In genomic region chr7:37109016-37109415, GRCh38 we compare ENCODE assay signal across 26 cellular contexts.
DNase-seq lines count a peak whose midpoint lies in the region; ATAC-seq lines count a peak whose summit lies in the region.
"Had no signal": no experiment of that assay in that cellular context is flagged by ENCODE, and none has a peak within 500 bp of the region (broad histone marks: within the 10 kb centered on the region; RNA-seq: fewer than 3 reads in every experiment).

No MANE protein-coding gene starts in this region.

- no peak overlapping the region for H3K9ac ChIP-seq in Karpas-422 (ENCODE audit: low read length)

- intact Hi-C loops in head of caudate nucleus (cut with DNase I) = no loop called here

- no peaks in the 10 kb centered on the region for H3K27me3 Mint-ChIP-seq in activated naive CD8-positive, alpha-beta T cell treated with anti-CD3 and anti-CD28 coated beads, Interleukin-2, amount 50 U/mL, for 24 hours
- no peaks in the 10 kb centered on the region for H3K27me3 Mint-ChIP-seq in activated naive CD8-positive, alpha-beta T cell treated with anti-CD3 and anti-CD28 coated beads for 36 hours
- H3K27me3 Mint-ChIP-seq: naive thymus-derived CD8-positive, alpha-beta T cell; stimulated activated naive CD8-positive, alpha-beta T cell treated with anti-CD3 and anti-CD28 coated beads, Interleukin-15, amount 100 ng/mL, for 72 hours; T-cell; type B pancreatic cell had no signal

- no peak overlapping the region for H3K27ac ChIP-seq in Karpas-422 (ENCODE audit: low read length)
- H3K27ac ChIP-seq: A549, pancreas had no signal

- no peak for DNase-seq in activated naive CD8-positive, alpha-beta T cell treated with anti-CD3 and anti-CD28 coated beads, Interleukin-2, amount 50 U/mL, for 24 hours
- no peak for DNase-seq in activated naive CD8-positive, alpha-beta T cell treated with anti-CD3 and anti-CD28 coated beads for 36 hours
- DNase-seq in astrocyte of the hippocampus (ENCODE audit: low read depth, low spot score) (peak; percentile 88), head of caudate nucleus (peak in 24 of 42 donors; percentile 14 to 81 (median 44)), dedifferentiated amniotic fluid mesenchymal stem cell (ENCODE audit: extremely low spot score) (no peak), Karpas-422 (no peak), COLO829 (ENCODE audit: low spot score) (no peak)
- DNase-seq in activated naive CD4-positive, alpha-beta T cell treated with anti-CD3 and anti-CD28 coated beads, Interleukin-2, amount 50 U/mL, for 72 hours (ENCODE audit: low spot score in 2 of 2) = no peak
- DNase-seq: activated CD8-positive, alpha-beta memory T cell treated with anti-CD3 and anti-CD28 coated beads for 24 hours; activated naive CD4-positive, alpha-beta T cell treated with anti-CD3 and anti-CD28 coated beads, Interleukin-2, amount 50 U/mL, for 16 hours; activated T-cell treated with anti-CD3 and anti-CD28 coated beads, Interleukin-2, amount 50 U/mL, for 72 hours; C1 segment of cervical spinal cord; Calu3; cerebellar nuclear complex; effector CD8-positive, alpha-beta T cell; left colon; naive thymus-derived CD8-positive, alpha-beta T cell; NCI-H1417; NCI-H82; pancreas; right cardiac atrium; SHP77 treated with DMSO at 0.1 percent for 48 hours; stimulated activated naive CD8-positive, alpha-beta T cell treated with anti-CD3 and anti-CD28 coated beads, Interleukin-15, amount 100 ng/mL, for 72 hours; T-cell had no signal

- no peak overlapping the region for H3K4me3 ChIP-seq in Karpas-422 (ENCODE audit: low read length)
- H3K4me3 ChIP-seq: A549, pancreas had no signal

- peak overlapping the region; percentile 29 for H3K27ac Mint-ChIP-seq in activated naive CD8-positive, alpha-beta T cell treated with anti-CD3 and anti-CD28 coated beads, Interleukin-2, amount 50 U/mL, for 24 hours
- no peak overlapping the region for H3K27ac Mint-ChIP-seq in activated naive CD8-positive, alpha-beta T cell treated with anti-CD3 and anti-CD28 coated beads for 36 hours
- peak overlapping the region in 1 of 2 donors; percentile 84 for H3K27ac Mint-ChIP-seq in activated naive CD4-positive, alpha-beta T cell treated with anti-CD3 and anti-CD28 coated beads, Interleukin-2, amount 50 U/mL, for 72 hours
- H3K27ac Mint-ChIP-seq: type B pancreatic cell had no signal

- H4K20me1 ChIP-seq in Karpas-422 (ENCODE audit: insufficient read depth, low read depth, low read length) = no peaks in the 10 kb centered on the region

- H3K9me3 ChIP-seq in Karpas-422 (ENCODE audit: low read length) = no peaks in the 10 kb centered on the region
- H3K9me3 ChIP-seq: A549, pancreas had no signal

- no peaks in the 10 kb centered on the region for H3K9me2 ChIP-seq in Karpas-422 (replicated peaks; ENCODE audit: insufficient read depth, low read length)

- peaks cover 54% of the 10 kb centered on the region for H3K4me1 ChIP-seq in Karpas-422 (ENCODE audit: low read length)
- H3K4me1 ChIP-seq: A549, pancreas had no signal

- H3K36me3 Mint-ChIP-seq in activated naive CD8-positive, alpha-beta T cell treated with anti-CD3 and anti-CD28 coated beads, Interleukin-2, amount 50 U/mL, for 24 hours (ENCODE audit: low read depth) = peaks cover 50% of the 10 kb centered on the region
- peaks cover 44% of the 10 kb centered on the region for H3K36me3 Mint-ChIP-seq in activated naive CD8-positive, alpha-beta T cell treated with anti-CD3 and anti-CD28 coated beads for 36 hours
- H3K36me3 Mint-ChIP-seq in activated naive CD4-positive, alpha-beta T cell treated with anti-CD3 and anti-CD28 coated beads, Interleukin-2, amount 50 U/mL, for 72 hours = peaks cover 30 to 66% of the 10 kb centered on the region in 2 donors
- H3K36me3 Mint-ChIP-seq: type B pancreatic cell had no signal

- ATAC-seq in activated naive CD8-positive, alpha-beta T cell treated with anti-CD3 and anti-CD28 coated beads, Interleukin-2, amount 50 U/mL, for 24 hours = no peak
- no peak for ATAC-seq in activated naive CD4-positive, alpha-beta T cell treated with anti-CD3 and anti-CD28 coated beads, Interleukin-2, amount 50 U/mL, for 72 hours
- ATAC-seq: A549; left colon; naive thymus-derived CD8-positive, alpha-beta T cell; pancreas; right cardiac atrium; T-cell had no signal

- no peak overlapping the region for H3K4me2 ChIP-seq in Karpas-422 (ENCODE audit: low read depth, low read length, poor library complexity, severe bottlenecking)
- H3K4me2 ChIP-seq: A549 had no signal

- no peak overlapping the region for H3K4me3 Mint-ChIP-seq in activated naive CD8-positive, alpha-beta T cell treated with anti-CD3 and anti-CD28 coated beads, Interleukin-2, amount 50 U/mL, for 24 hours
- no peak overlapping the region for H3K4me3 Mint-ChIP-seq in activated naive CD8-positive, alpha-beta T cell treated with anti-CD3 and anti-CD28 coated beads for 36 hours
- H3K4me3 Mint-ChIP-seq: activated T-cell treated with anti-CD3 and anti-CD28 coated beads, Interleukin-2, amount 50 U/mL, for 72 hours; stimulated activated naive CD8-positive, alpha-beta T cell treated with anti-CD3 and anti-CD28 coated beads, Interleukin-15, amount 100 ng/mL, for 72 hours; T-cell; type B pancreatic cell had no signal

- H2AFZ ChIP-seq in Karpas-422 (ENCODE audit: low read length) = no peak overlapping the region

- 0 out of 2 replicates have a peak, but pooled peaks cover 7% of the 10 kb centered on the region for H3K79me2 ChIP-seq in Karpas-422 (ENCODE audit: low read length)

- peaks cover 46% of the 10 kb centered on the region for H3K4me1 Mint-ChIP-seq in activated naive CD8-positive, alpha-beta T cell treated with anti-CD3 and anti-CD28 coated beads, Interleukin-2, amount 50 U/mL, for 24 hours
- peaks cover 24% of the 10 kb centered on the region for H3K4me1 Mint-ChIP-seq in activated naive CD8-positive, alpha-beta T cell treated with anti-CD3 and anti-CD28 coated beads for 36 hours

- H3K27me3 ChIP-seq in Karpas-422 (ENCODE audit: low read length) = no peaks in the 10 kb centered on the region
- H3K27me3 ChIP-seq: pancreas had no signal

- no peaks in the 10 kb centered on the region for H3K36me3 ChIP-seq in Karpas-422 (ENCODE audit: insufficient read depth, low read length)
- H3K36me3 ChIP-seq: pancreas had no signal

- peaks cover 2% of the 10 kb centered on the region for H3K9me3 Mint-ChIP-seq in activated naive CD8-positive, alpha-beta T cell treated with anti-CD3 and anti-CD28 coated beads, Interleukin-2, amount 50 U/mL, for 24 hours
- H3K9me3 Mint-ChIP-seq in activated naive CD8-positive, alpha-beta T cell treated with anti-CD3 and anti-CD28 coated beads for 36 hours = no peaks in the 10 kb centered on the region
- peaks cover 1 to 7% of the 10 kb centered on the region in 2 donors for H3K9me3 Mint-ChIP-seq in activated naive CD4-positive, alpha-beta T cell treated with anti-CD3 and anti-CD28 coated beads, Interleukin-2, amount 50 U/mL, for 72 hours
- H3K9me3 Mint-ChIP-seq: naive thymus-derived CD8-positive, alpha-beta T cell; T-cell had no signal

Comparison
In these comparisons a context has a peak if more than half of its experiments do, and no peak if none do; other contexts are left out.
1. DNase-seq: peak in astrocyte of the hippocampus (single experiment) and head of caudate nucleus (24 of 42); none in activated naive CD8-positive, alpha-beta T cell treated with anti-CD3 and anti-CD28 coated beads, Interleukin-2, amount 50 U/mL, for 24 hours (single experiment), activated naive CD8-positive, alpha-beta T cell treated with anti-CD3 and anti-CD28 coated beads for 36 hours (single experiment), dedifferentiated amniotic fluid mesenchymal stem cell (single experiment), Karpas-422 (single experiment), activated naive CD4-positive, alpha-beta T cell treated with anti-CD3 and anti-CD28 coated beads, Interleukin-2, amount 50 U/mL, for 72 hours (0 of 2) and COLO829 (single experiment).